Comparison of ENCODE assay signal across 1 cellular context in genomic region chr20:56595746-56596478, GRCh38.
TF ChIP-seq lines count a peak whose summit lies in the region.

No MANE protein-coding gene starts in this region.

TF ChIP-seq in GM23338, 12 proteins besides CTCF, POLR2A, EP300 and RAD21:
- TF ChIP-seq ZNF462 (CRISPR knock-in tag; IDR thresholded peaks at IDR 0.05) (peak; percentile 92), NANOG (IDR thresholded peaks at IDR 0.05; ENCODE audit: borderline replicate concordance) (0 out of 2 replicates have a peak, but pooled peaks have one; percentile 11), POLR2AphosphoS5 (IDR thresholded peaks at IDR 0.05; ENCODE audit: low read depth) (no peak), ETS1 (IDR thresholded peaks at IDR 0.05) (no peak), ZNF331 (CRISPR knock-in tag; IDR thresholded peaks at IDR 0.05; ENCODE audit: low read depth) (no peak)
